1 cellular context compared by ENCODE assay signal in the genomic region with DNA sequence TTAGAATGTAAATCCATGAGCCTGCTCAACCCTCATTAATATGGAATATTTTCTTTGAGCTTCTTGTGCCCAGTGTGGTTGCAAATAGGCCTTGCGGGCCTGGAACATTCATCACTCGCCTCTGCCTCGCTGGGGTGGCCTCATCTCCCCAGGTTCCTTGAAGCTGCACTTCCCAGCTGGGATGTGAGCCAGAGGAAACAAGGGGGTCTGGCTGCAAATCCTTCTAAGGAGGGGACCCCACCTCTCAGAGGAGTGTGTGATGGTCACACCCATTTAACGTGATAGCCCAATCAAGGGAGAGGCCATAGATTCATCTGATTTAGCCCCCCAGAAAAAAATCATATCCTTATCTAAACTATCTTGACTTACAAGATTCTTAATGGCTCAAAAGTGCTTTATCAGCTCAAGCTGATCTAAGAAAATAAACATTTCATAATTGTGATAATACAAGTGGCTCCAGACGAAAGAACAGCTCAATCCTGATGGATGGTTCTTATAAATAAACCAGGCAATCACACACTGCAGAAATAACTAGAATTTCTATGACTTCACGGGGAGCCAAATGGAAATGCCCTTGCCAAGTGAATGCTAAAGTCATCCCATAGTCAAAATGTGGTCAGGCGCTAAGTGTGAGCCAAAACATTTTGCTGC.
TF ChIP-seq lines count a peak whose summit lies in the region.

No MANE protein-coding gene starts in this region.

TF ChIP-seq in SK-N-SH, 30 proteins besides CTCF, POLR2A, EP300 and RAD21 (continued from another document):
- TF ChIP-seq ZBTB33 (IDR thresholded peaks at IDR 0.05; ENCODE audit: borderline replicate concordance, low read depth) (no peak), FOXM1 (IDR thresholded peaks at IDR 0.05; ENCODE audit: low read depth) (peak; percentile 84), FOXJ3 (CRISPR knock-in tag; IDR thresholded peaks at IDR 0.05) (no peak), RXRA (IDR thresholded peaks at IDR 0.05; ENCODE audit: borderline replicate concordance, low read depth) (peak; percentile 19), CHD2 (IDR thresholded peaks at IDR 0.05; ENCODE audit: low read length, partially characterized antibody) (no peak), IRF3 (IDR thresholded peaks at IDR 0.05; ENCODE audit: low read depth, low read length) (no peak)
- TF ChIP-seq, protein P1, sequence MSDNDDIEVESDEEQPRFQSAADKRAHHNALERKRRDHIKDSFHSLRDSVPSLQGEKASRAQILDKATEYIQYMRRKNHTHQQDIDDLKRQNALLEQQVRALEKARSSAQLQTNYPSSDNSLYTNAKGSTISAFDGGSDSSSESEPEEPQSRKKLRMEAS (IDR thresholded peaks at IDR 0.05; ENCODE audit: low read depth), result peak; percentile 51
TF ChIP-seq in SK-N-SH: peak in this region for 10.
